11 cellular contexts compared by ENCODE assay signal in the genomic region with DNA sequence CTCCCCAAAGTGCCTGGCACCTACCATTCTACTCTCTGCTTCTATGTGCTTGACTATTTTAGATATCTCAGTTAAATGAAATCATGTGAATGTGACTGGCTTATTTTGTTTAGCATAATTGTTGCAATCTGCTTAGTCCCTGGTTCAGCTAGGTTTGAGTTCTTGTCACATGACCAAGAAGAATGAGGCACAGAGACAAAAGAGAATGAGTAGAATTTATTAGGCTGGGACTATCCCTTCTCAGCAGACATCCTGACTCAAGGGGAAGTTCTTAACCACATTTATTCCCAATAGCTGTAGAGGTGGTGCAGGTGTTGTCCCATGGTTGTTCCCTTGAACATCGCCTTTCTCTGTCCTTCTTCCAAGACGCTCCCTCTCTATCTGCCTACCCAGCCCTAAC.
"Had no signal": no experiment of that assay in that cellular context is flagged by ENCODE, and none has a peak within 500 bp of the region (broad histone marks: within the 10 kb centered on the region; RNA-seq: fewer than 3 reads in every experiment).

No MANE protein-coding gene starts in this region.

- H3K4me2 ChIP-seq: GM23338 had no signal

- DNase-seq: GM23248, GOT3, H7, H9, HCEC 1CT, HFFc6 had no signal

- ATAC-seq: GM23338, HCT116 had no signal

- H2AFZ ChIP-seq: GM23248, GM23338 had no signal

- H3K9me3 Mint-ChIP-seq: GM23338, H9 had no signal

- H3K4me1 Mint-ChIP-seq: GM23338, H9 had no signal

- H3K4me1 ChIP-seq: HAP-1 had no signal

- H3K27ac ChIP-seq: GM23248 had no signal

- H3K27ac Mint-ChIP-seq: GM23338, H9, HFFc6 had no signal

- H3K36me3 ChIP-seq: HAP-1 had no signal

- H3K9ac ChIP-seq: GM23248 had no signal

- H3K9me3 ChIP-seq: HAP-1 had no signal

- FAIRE-seq: H1, H54 had no signal

- H3K4me3 ChIP-seq: GM23248, GM23338, HAP-1 had no signal

- H3K4me3 Mint-ChIP-seq: GM23338, H9, HFFc6 had no signal
